In genomic region chr1:51297401-51298321, GRCh38 we compare ENCODE assay signal across 8 cellular contexts. TPM values are rescaled to one million over a fixed set of nuclear protein-coding genes. Genes with fewer than 3 reads are reported as not detected.
A peak's percentile ranks its signal among the peaks of the same experiment; 100 is the strongest.
DNase-seq lines count a peak whose midpoint lies in the region; ATAC-seq and TF ChIP-seq lines count a peak whose summit lies in the region.

No MANE protein-coding gene starts in this region.

- POLR2A ChIA-PET in PC-9 (lab: Charles Lee; ENCODE audit: unreplicated experiment) = interaction anchor here (0.6 kb wide), 1 partner anchor 37 kb away, joined by 4 read pairs; no protein-coding TSS in a partner anchor

- BruUV-seq in PC-9 (replicated peaks; lab: Mats Ljungman, UMichigan) = no TSS peak

- H3K4me2 ChIP-seq in PC-9 = peak overlapping the region; percentile 74; the same call in 1 of the 2 replicates

- no peak for DNase-seq in GM06990 (ENCODE audit: extremely low read depth, insufficient read length)
- no peak for DNase-seq in PC-9
- DNase-seq in foreskin fibroblast = no peak
- DNase-seq in sigmoid colon = no peak
- DNase-seq in RKO (ENCODE audit: low spot score) = no peak
- no peak for DNase-seq in kidney tubule cell (ENCODE audit: low spot score)

- TF ChIP-seq CTCF in GM06990 (IDR thresholded peaks at IDR 0.05; ENCODE audit: insufficient read depth, low read length, poor library complexity, severe bottlenecking) (no peak), PC-9 (conservative IDR thresholded peaks at IDR 0.05) (no peak), foreskin fibroblast (IDR thresholded peaks at IDR 0.05; ENCODE audit: low read depth, low read length) (no peak), sigmoid colon (IDR thresholded peaks at IDR 0.05) (no peak)

- no peaks in the 10 kb centered on the region for H3K79me2 ChIP-seq in PC-9 (ENCODE audit: low read depth)

- intact Hi-C loops in PC-9 (cut with micrococcal nuclease; ENCODE audit: unreplicated experiment) = loop anchor here (2.0 to 10.0 kb wide), 2 partner anchors 61 to 523 kb away; partner anchors contain the start of gene RNF11
- intact Hi-C loops in sigmoid colon (cut with DNase I) = loop anchor here (5.0 kb wide), 3 partner anchors 60 to 520 kb away; partner anchors contain the start of gene RNF11

- H3K27ac ChIP-seq in PC-9 (no peak overlapping the region), sigmoid colon (peak overlapping the region in 1 of 4 donors; percentile 7)

- TF ChIP-seq POLR2A in sigmoid colon (IDR thresholded peaks at IDR 0.05) = no peak

- H3K9me2 ChIP-seq in PC-9 (ENCODE audit: insufficient read depth) = no peaks in the 10 kb centered on the region

- H3K36me3 ChIP-seq in GM06990 (ENCODE audit: control insufficient read depth, insufficient read depth, low read length) (no peaks in the 10 kb centered on the region), PC-9 (ENCODE audit: low read depth) (no peaks in the 10 kb centered on the region), sigmoid colon (no peaks in the 10 kb centered on the region)

- H3K27me3 ChIP-seq in GM06990 (replicated peaks; ENCODE audit: control insufficient read depth, insufficient read depth, low read length) (no peaks in the 10 kb centered on the region), PC-9 (ENCODE audit: insufficient read depth, low read depth) (no peaks in the 10 kb centered on the region), sigmoid colon (peaks cover 0 to 7% (median 0%) of the 10 kb centered on the region in 3 donors)

- no peaks in the 10 kb centered on the region for H4K20me1 ChIP-seq in PC-9 (ENCODE audit: insufficient read depth)

- no peak for TF ChIP-seq EP300 in sigmoid colon (IDR thresholded peaks at IDR 0.05)

- WGBS in sigmoid colon, 2 donors = 72 to 84% methylated on average over 25 of the region's 25 CpGs

- ATAC-seq in HG02852 (IDR thresholded peaks at IDR 0.05; ENCODE audit: unreplicated experiment) = no peak
- no peak for ATAC-seq in HG03565 (IDR thresholded peaks at IDR 0.05; ENCODE audit: unreplicated experiment)

- CTCF ChIA-PET in PC-9 (lab: Charles Lee) = interaction anchor here (0.7 to 1.3 kb wide), 5 partner anchors 34 to 431 kb away, joined by 3 to 4 read pairs (median 3); no protein-coding TSS in a partner anchor

- peaks cover 5% of the 10 kb centered on the region; the same call in 1 of the 2 replicates for H3F3A ChIP-seq in PC-9 (ENCODE audit: insufficient read depth, low read depth)

- peak overlapping the region; percentile 86 for H2AFZ ChIP-seq in PC-9

- H3K4me1 ChIP-seq in PC-9 (replicated peaks; ENCODE audit: insufficient read depth) (no peaks in the 10 kb centered on the region; the same call in 1 of the 2 replicates), sigmoid colon (peaks cover 0 to 12% (median 9%) of the 10 kb centered on the region in 4 donors)

- H3K4me3 ChIP-seq in GM06990 (replicated peaks; ENCODE audit: low read depth, low read length) (peak overlapping the region; percentile 40; the same call in 1 of the 2 replicates), PC-9 (no peak overlapping the region), foreskin fibroblast (ENCODE audit: low read depth in 1 of 2, low read length in 2 of 2) (peak overlapping the region; percentile 37 to 38), sigmoid colon (peak overlapping the region; percentile 34 to 56 (median 52))

- H3K9me3 ChIP-seq in PC-9 (ENCODE audit: insufficient read depth, low read depth) (no peaks in the 10 kb centered on the region), sigmoid colon (no peaks in the 10 kb centered on the region)

RNA-seq across cellular contexts. Expression of gene TTC39A, which starts 32.7 kb away (rescaled TPM):
- 7.3 and 10.4 TPM in 2 replicates for total RNA-seq in PC-9 (2021)
- total RNA-seq in sigmoid colon = 1 to 10 TPM in 1 of 4 donors, under 1 TPM in 2, not detected in 1; under 0.01 to 1.4 (median 0.14) TPM
- polyA plus RNA-seq in sigmoid colon = 10 to 100 TPM; 31.2 to 71.7 (median 65.5) TPM
